Comparison of ENCODE assay signal across 12 cellular contexts in the genomic region with DNA sequence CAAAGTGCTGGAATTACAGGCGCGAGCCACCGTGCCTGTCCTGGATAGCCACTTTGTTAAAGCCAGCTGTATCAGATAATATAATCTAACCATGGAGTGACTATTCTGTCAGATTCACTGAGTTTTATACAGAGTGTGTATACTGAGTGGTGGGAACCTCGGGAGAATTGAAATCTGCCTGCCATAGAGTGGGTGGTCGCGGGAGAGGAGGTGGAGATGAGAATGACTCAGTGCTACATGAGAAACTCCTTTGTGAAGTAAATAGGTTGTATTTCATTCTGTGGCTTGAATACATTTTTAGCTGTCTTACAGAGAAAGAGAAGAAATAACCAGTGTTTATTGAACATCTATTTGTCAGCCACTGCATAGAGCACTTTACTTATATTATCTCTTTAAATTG. TPM values are rescaled to one million over a fixed set of nuclear protein-coding genes. Genes with fewer than 3 reads are reported as not detected.
A peak's percentile ranks its signal among the peaks of the same experiment; 100 is the strongest.
DNase-seq lines count a peak whose midpoint lies in the region; ATAC-seq, FAIRE-seq and TF ChIP-seq lines count a peak whose summit lies in the region.
"Had no signal": no experiment of that assay in that cellular context is flagged by ENCODE, and none has a peak within 500 bp of the region (broad histone marks: within the 10 kb centered on the region; RNA-seq: fewer than 3 reads in every experiment).

No MANE protein-coding gene starts in this region.

- ATAC-seq in activated CD4-positive, CD25-positive, alpha-beta regulatory T cell treated with anti-CD3 and anti-CD28 coated beads, Interleukin-2, amount 50 U/mL, for 24 hours = peak; percentile 44 to 64
- no peak for ATAC-seq in GM21447 (IDR thresholded peaks at IDR 0.05; ENCODE audit: unreplicated experiment)

- WGBS in esophagus squamous epithelium, 2 donors = 78 to 86% methylated on average over 6 of the region's 6 CpGs

- peaks cover 56% of the 10 kb centered on the region for H3K79me2 ChIP-seq in endothelial cell of umbilical vein (ENCODE audit: control insufficient read depth, insufficient read depth, low read length)

- H3K27me3 ChIP-seq in endothelial cell of umbilical vein (ENCODE audit: control insufficient read depth in 2 of 2, insufficient read depth in 2 of 2, low read length in 2 of 2) (no peaks in the 10 kb centered on the region), esophagus squamous epithelium (no peaks in the 10 kb centered on the region)

- H3K27ac ChIP-seq in endothelial cell of umbilical vein (ENCODE audit: insufficient read depth, low read depth, low read length) (peak overlapping the region; percentile 17), esophagus squamous epithelium (no peak overlapping the region)
- H3K27ac ChIP-seq: KMS-11, thoracic aorta had no signal

- POLR2A ChIA-PET in endothelial cell of umbilical vein (lab: Charles Lee) = interaction anchor here (1.0 kb wide), 1 partner anchor 26 kb away, joined by 3 read pairs; no protein-coding TSS in a partner anchor

- H3K9me3 ChIP-seq in endothelial cell of umbilical vein (replicated peaks; ENCODE audit: control insufficient read depth, insufficient read depth, low read length) (no peaks in the 10 kb centered on the region), esophagus squamous epithelium (no peaks in the 10 kb centered on the region)
- H3K9me3 ChIP-seq: thoracic aorta had no signal

- peaks cover 2% of the 10 kb centered on the region for H3K4me1 ChIP-seq in endothelial cell of umbilical vein (ENCODE audit: control insufficient read depth, extremely low read depth, insufficient read depth, low read length)
- peaks cover 0 to 52% (median under 1%) of the 10 kb centered on the region in 3 donors for H3K4me1 ChIP-seq in esophagus squamous epithelium

- dilution Hi-C loops in endothelial cell of umbilical vein (cut with MboI; ENCODE audit: extremely low pct_ligation_motif_present, low sequenced_read_pairs) = no loop called here

- no peak for TF ChIP-seq CTCF in endothelial cell of umbilical vein (IDR thresholded peaks at IDR 0.05; ENCODE audit: extremely low read depth in 1 of 2, insufficient read depth in 1 of 2, low read depth in 1 of 2, low read length in 2 of 2)
- no peak for TF ChIP-seq CTCF in esophagus squamous epithelium (IDR thresholded peaks at IDR 0.05)

- H3K36me3 ChIP-seq in endothelial cell of umbilical vein (ENCODE audit: control insufficient read depth in 2 of 2, extremely low read depth in 1 of 2, insufficient read depth in 2 of 2, low read length in 2 of 2) = no peaks in the 10 kb centered on the region
- H3K36me3 ChIP-seq in esophagus squamous epithelium = no peaks in the 10 kb centered on the region
- H3K36me3 ChIP-seq: thoracic aorta had no signal

- no peak overlapping the region for H3K4me2 ChIP-seq in endothelial cell of umbilical vein (ENCODE audit: insufficient read depth, low read length)
- H3K4me2 ChIP-seq: KMS-11 had no signal

- in situ Hi-C loops in SK-MEL-5 (cut with HindIII; ENCODE audit: low pct_unique_long_range_greater_than_20kb, low sequenced_read_pairs) (no loop called here), KBM-7 (cut with MboI; ENCODE audit: low pct_unique_long_range_greater_than_20kb, low sequenced_read_pairs) (no loop called here)

- peaks cover 2% of the 10 kb centered on the region for H4K20me1 ChIP-seq in endothelial cell of umbilical vein (replicated peaks; ENCODE audit: control insufficient read depth, extremely low read depth, insufficient read depth, low read length)

- CTCF ChIA-PET in endothelial cell of umbilical vein (lab: Charles Lee) = interaction anchor here (0.6 to 2.4 kb wide), 26 partner anchors 8 to 322 kb away, joined by 3 to 19 read pairs (median 5); a partner anchor contains a TSS

- H3K4me3 ChIP-seq in endothelial cell of umbilical vein (replicated peaks in 1 of 3; ENCODE audit: insufficient read depth in 1 of 3, low read depth in 1 of 3, low read length in 3 of 3) (no peak overlapping the region), esophagus squamous epithelium (no peak overlapping the region)
- H3K4me3 ChIP-seq: thoracic aorta had no signal

- intact Hi-C loops in endothelial cell of umbilical vein (cut with micrococcal nuclease) (loop anchor here (1.0 kb wide), 4 partner anchors 47 to 274 kb away; a partner anchor contains a TSS), esophagus squamous epithelium (cut with DNase I) (no loop called here)

- H3K9ac ChIP-seq in endothelial cell of umbilical vein (replicated peaks; ENCODE audit: extremely low read depth, insufficient read depth, low read length) = no peak overlapping the region
- H3K9ac ChIP-seq: KMS-11 had no signal

- no peak for FAIRE-seq in endothelial cell of umbilical vein (lab: Jason Lieb, UNC)
- FAIRE-seq: A204.1 had no signal

- no TSS peak for BruUV-seq in endothelial cell of umbilical vein (replicated peaks; lab: Mats Ljungman, UMichigan)

- TF ChIP-seq POLR2A in endothelial cell of umbilical vein (IDR thresholded peaks at IDR 0.05; ENCODE audit: low read depth, low read length) = no peak
- TF ChIP-seq POLR2A in esophagus squamous epithelium (IDR thresholded peaks at IDR 0.05) = no peak

- no peaks in the 10 kb centered on the region for H3K9me1 ChIP-seq in endothelial cell of umbilical vein (replicated peaks; ENCODE audit: control insufficient read depth, extremely low read depth, insufficient read depth, low read length)

- no peak overlapping the region for H2AFZ ChIP-seq in endothelial cell of umbilical vein (ENCODE audit: low read depth, low read length)

- no peak for DNase-seq in activated CD4-positive, CD25-positive, alpha-beta regulatory T cell treated with anti-CD3 and anti-CD28 coated beads, Interleukin-2, amount 50 U/mL, for 72 hours
- DNase-seq in SK-MEL-5 (ENCODE audit: low read depth, low spot score) = peak; percentile 18
- peak; percentile 31 for DNase-seq in endothelial cell of umbilical vein (ENCODE audit: low read depth, low spot score)
- DNase-seq in stimulated activated CD4-positive, alpha-beta T cell treated with anti-CD3 and anti-CD28 coated beads, Interleukin-4, amount 100 ng/mL, for 4 hours = peak; percentile 19 to 35
- DNase-seq in esophagus squamous epithelium (lab: John Stamatoyannopoulos, UW) = no peak
- no peak for DNase-seq in KBM-7
- DNase-seq: NCI-H526 treated with DMSO at 0.1 percent for 48 hours had no signal

TF ChIP-seq in endothelial cell of umbilical vein, 7 proteins besides CTCF, POLR2A, EP300 and RAD21 (continues in another document):
- TF ChIP-seq POLR2AphosphoS5 (IDR thresholded peaks at IDR 0.05; ENCODE audit: insufficient read depth, low read depth, low read length) = no peak
- no peak for TF ChIP-seq EZH2 (IDR thresholded peaks at IDR 0.05; ENCODE audit: borderline replicate concordance, low read depth, low read length, severe bottlenecking)
- TF ChIP-seq JUN (IDR thresholded peaks at IDR 0.05; ENCODE audit: borderline replicate concordance, insufficient read depth, insufficient read length, low read depth) = no peak
- TF ChIP-seq GATA2 (IDR thresholded peaks at IDR 0.05; ENCODE audit: insufficient read depth, insufficient read length, low read depth, low read length) = no peak
- no peak for TF ChIP-seq FOS (IDR thresholded peaks at IDR 0.05; ENCODE audit: borderline replicate concordance, insufficient read depth, low read length)

RNA-seq across cellular contexts. Expression of a gene that starts 26.4 kb away (rescaled TPM):
- 303 and 324 TPM in 2 replicates for total RNA-seq in SK-MEL-5 (2014; rRNA removed; shearing (Covaris generic))
- 129 and 198 TPM in 2 replicates for polyA plus RNA-seq in SK-MEL-5 (2015; cell fraction: cytosol; rRNA removed)
- polyA plus RNA-seq in SK-MEL-5 (2015; cell fraction: nucleus; rRNA removed) = 37.2 and 49.4 TPM in 2 replicates
- total RNA-seq in endothelial cell of umbilical vein (217 and 222 TPM in 2 replicates), esophagus squamous epithelium (100 to 1,000 TPM in 2 of 4 donors, 10 to 100 TPM in 2; 57.8 to 132 (median 97.2) TPM)
- 276 and 278 TPM in 2 replicates for polyA plus RNA-seq in endothelial cell of umbilical vein
- polyA plus RNA-seq in endothelial cell of umbilical vein (2011; cell fraction: cytosol; rRNA removed) = 260 and 263 TPM in 2 replicates
- polyA plus RNA-seq in endothelial cell of umbilical vein (2011; cell fraction: nucleus; rRNA removed) = 72.0 and 81.7 TPM in 2 replicates
- polyA plus RNA-seq in endothelial cell of umbilical vein (2012) = 395 and 462 TPM in 2 replicates
- polyA minus RNA-seq in endothelial cell of umbilical vein = 420 and 442 TPM in 2 replicates
- 38.9 TPM for polyA minus RNA-seq in endothelial cell of umbilical vein (2011; cell fraction: cytosol; rRNA and poly(A)+ RNA removed)
- polyA minus RNA-seq in endothelial cell of umbilical vein (2011; cell fraction: nucleus; rRNA and poly(A)+ RNA removed) = 40.5 and 54.7 TPM in 2 replicates

RNA-seq across cellular contexts. Expression of a gene that starts 46.1 kb away (rescaled TPM):
- total RNA-seq in SK-MEL-5 (2014; rRNA removed; shearing (Covaris generic)) = 24.6 and 25.6 TPM in 2 replicates
- polyA plus RNA-seq in SK-MEL-5 (2015; cell fraction: cytosol; rRNA removed) = 6.8 and 8.7 TPM in 2 replicates
- polyA plus RNA-seq in SK-MEL-5 (2015; cell fraction: nucleus; rRNA removed) = 31.4 and 33.9 TPM in 2 replicates
- total RNA-seq in endothelial cell of umbilical vein (8.8 and 9.4 TPM in 2 replicates), esophagus squamous epithelium (10 to 100 TPM in 1 of 4 donors, 1 to 10 TPM in 3; 2.7 to 28.4 (median 7.9) TPM)
- polyA plus RNA-seq in endothelial cell of umbilical vein = 1.7 and 2.7 TPM in 2 replicates
- 2.6 and 3.5 TPM in 2 replicates for polyA plus RNA-seq in endothelial cell of umbilical vein (2011; cell fraction: cytosol; rRNA removed)
- 19.1 and 20.5 TPM in 2 replicates for polyA plus RNA-seq in endothelial cell of umbilical vein (2011; cell fraction: nucleus; rRNA removed)
- 3.1 and 3.2 TPM in 2 replicates for polyA plus RNA-seq in endothelial cell of umbilical vein (2012)
- 19.8 and 24.7 TPM in 2 replicates for polyA minus RNA-seq in endothelial cell of umbilical vein
- 3.6 TPM for polyA minus RNA-seq in endothelial cell of umbilical vein (2011; cell fraction: cytosol; rRNA and poly(A)+ RNA removed)
- 28.2 and 28.6 TPM in 2 replicates for polyA minus RNA-seq in endothelial cell of umbilical vein (2011; cell fraction: nucleus; rRNA and poly(A)+ RNA removed)

RNA-seq across cellular contexts. Expression of a gene that starts 50.8 kb away (rescaled TPM):
- 97.8 and 107 TPM in 2 replicates for total RNA-seq in SK-MEL-5 (2014; rRNA removed; shearing (Covaris generic))
- polyA plus RNA-seq in SK-MEL-5 (2015; cell fraction: cytosol; rRNA removed) = 58.1 and 73.8 TPM in 2 replicates
- 9.6 and 31.7 TPM in 2 replicates for polyA plus RNA-seq in SK-MEL-5 (2015; cell fraction: nucleus; rRNA removed)
- total RNA-seq in endothelial cell of umbilical vein = 57.4 and 62.9 TPM in 2 replicates
- polyA plus RNA-seq in endothelial cell of umbilical vein = 63.5 and 78.3 TPM in 2 replicates
- 120 and 121 TPM in 2 replicates for polyA plus RNA-seq in endothelial cell of umbilical vein (2011; cell fraction: cytosol; rRNA removed)
- polyA plus RNA-seq in endothelial cell of umbilical vein (2011; cell fraction: nucleus; rRNA removed) = 37.8 and 41.6 TPM in 2 replicates
- 66.0 and 106 TPM in 2 replicates for polyA plus RNA-seq in endothelial cell of umbilical vein (2012)
- polyA minus RNA-seq in endothelial cell of umbilical vein = 36.3 and 41.4 TPM in 2 replicates
- polyA minus RNA-seq in endothelial cell of umbilical vein (2011; cell fraction: cytosol; rRNA and poly(A)+ RNA removed) = 36.6 TPM
- 5.0 and 5.1 TPM in 2 replicates for polyA minus RNA-seq in endothelial cell of umbilical vein (2011; cell fraction: nucleus; rRNA and poly(A)+ RNA removed)
- 10 to 100 TPM; 28.6 to 45.9 (median 34.8) TPM for total RNA-seq in esophagus squamous epithelium

Comparison
In these comparisons a context has a peak if more than half of its experiments do, and no peak if none do; other contexts are left out.
1. DNase-seq: peak in SK-MEL-5 (single experiment), endothelial cell of umbilical vein (single experiment) and stimulated activated CD4-positive, alpha-beta T cell treated with anti-CD3 and anti-CD28 coated beads, Interleukin-4, amount 100 ng/mL, for 4 hours (2 of 2); none in activated CD4-positive, CD25-positive, alpha-beta regulatory T cell treated with anti-CD3 and anti-CD28 coated beads, Interleukin-2, amount 50 U/mL, for 72 hours (single experiment), esophagus squamous epithelium (single experiment) and KBM-7 (single experiment).